ENCODE assay signal across 12 cellular contexts in the genomic region with DNA sequence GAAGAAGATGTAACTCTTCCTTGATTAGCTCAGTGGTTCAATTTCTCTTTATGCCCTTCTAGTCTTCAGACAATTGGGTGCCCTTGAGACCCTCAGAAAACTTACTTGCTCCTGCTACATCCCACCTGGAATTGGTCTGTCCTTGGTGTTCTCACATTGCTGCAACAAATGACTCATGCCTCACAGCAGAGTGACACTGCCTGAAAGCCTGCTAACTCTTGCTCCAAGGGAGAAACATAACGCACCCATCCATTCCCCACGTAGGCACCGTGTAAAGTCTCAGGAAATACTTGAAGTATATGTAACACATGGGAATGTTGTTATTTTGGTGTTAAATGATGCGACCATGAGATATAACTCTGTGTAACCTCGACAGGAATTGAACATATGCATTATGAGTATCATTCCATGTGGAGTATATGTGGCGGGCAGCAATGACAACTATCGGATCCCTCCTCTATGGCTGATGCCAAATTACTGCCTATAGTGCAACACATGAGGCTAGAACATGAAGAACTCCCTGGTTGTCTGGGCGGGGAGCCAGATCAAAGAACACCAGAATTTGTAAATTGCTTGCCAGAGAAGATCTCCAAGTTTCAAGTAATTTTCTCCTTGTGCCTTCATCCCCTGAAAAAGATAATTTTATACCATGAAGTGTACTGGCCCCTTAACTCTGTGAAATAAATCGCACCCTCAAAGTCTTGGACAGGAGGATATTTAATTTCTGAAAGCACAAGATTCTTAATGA.
DNase-seq lines count a peak whose midpoint lies in the region; ATAC-seq and TF ChIP-seq lines count a peak whose summit lies in the region.
"Had no signal": no experiment of that assay in that cellular context is flagged by ENCODE, and none has a peak within 500 bp of the region (broad histone marks: within the 10 kb centered on the region; RNA-seq: fewer than 3 reads in every experiment).

No MANE protein-coding gene starts in this region.

- H3K27me3 ChIP-seq in WERI-Rb-1 (ENCODE audit: insufficient read depth, low read depth, severe bottlenecking) (no peaks in the 10 kb centered on the region), right lobe of liver (peaks cover 0 to 4% of the 10 kb centered on the region in 2 donors)
- H3K27me3 ChIP-seq: SJCRH30 had no signal

- CTCF ChIA-PET in HEK293 (lab: Yijun Ruan, JAX) = interaction anchor here (0.7 to 2.2 kb wide), 8 partner anchors 9 to 81 kb away, joined by 3 to 6 read pairs (median 4); no protein-coding TSS in a partner anchor

- H3K27ac ChIP-seq in HEK293 (ENCODE audit: extremely low read depth, low read depth, low read length) (no peak overlapping the region; the same call in 1 of the 2 replicates), WERI-Rb-1 (peak overlapping the region; percentile 90), right lobe of liver (no peak overlapping the region)
- H3K27ac ChIP-seq: SJCRH30 had no signal

- TF ChIP-seq CTCF in AG09309 (IDR thresholded peaks at IDR 0.05; ENCODE audit: control insufficient read depth, insufficient read depth, low read depth, low read length, missing control alignments) (no peak), HEK293 (tag by site-specific recombination; IDR thresholded peaks at IDR 0.05) (no peak), WERI-Rb-1 (IDR thresholded peaks at IDR 0.05; ENCODE audit: low read depth, low read length) (no peak), right lobe of liver (IDR thresholded peaks at IDR 0.05) (no peak)

- no peak for ATAC-seq in right lobe of liver
- ATAC-seq in GM18498 (IDR thresholded peaks at IDR 0.05; ENCODE audit: unreplicated experiment) = no peak
- no peak for ATAC-seq in HG02840 (IDR thresholded peaks at IDR 0.05; ENCODE audit: low FRiP score, unreplicated experiment)
- no peak for ATAC-seq in HG03521 (IDR thresholded peaks at IDR 0.05; ENCODE audit: unreplicated experiment)
- no peak for ATAC-seq in HG03159 (IDR thresholded peaks at IDR 0.05; ENCODE audit: unreplicated experiment)

- POLR2A ChIA-PET in HEK293 (lab: Yijun Ruan, JAX) = interaction anchor here (0.6 to 1.0 kb wide), 2 partner anchors 26 to 39 kb away, joined by 4 read pairs; no protein-coding TSS in a partner anchor

- WGBS in right lobe of liver (ENCODE audit: insufficient coverage, low coverage, low lambda C conversion rate, missing lambda C conversion rate) = 30% methylated on average over 9 of the region's 9 CpGs

- peak overlapping the region; percentile 53 for H3K4me3 ChIP-seq in AG09309 (ENCODE audit: control insufficient read depth, low read depth, low read length)
- H3K4me3 ChIP-seq in HEK293 (ENCODE audit: low read depth, low read length) = peak overlapping the region; percentile 14; the same call in 1 of the 2 replicates
- H3K4me3 ChIP-seq in WERI-Rb-1 (ENCODE audit: low read depth, low read length) = peak overlapping the region; percentile 45
- peak overlapping the region; percentile 8 to 46 (median 38) for H3K4me3 ChIP-seq in right lobe of liver
- H3K4me3 ChIP-seq: SJCRH30 had no signal

- no peak for TF ChIP-seq POLR2A in right lobe of liver (IDR thresholded peaks at IDR 0.05)

- H3K36me3 ChIP-seq in HEK293 (ENCODE audit: control insufficient read depth in 2 of 2, insufficient read depth in 1 of 2, low read length in 2 of 2) = peaks cover 11 to 48% of the 10 kb centered on the region in 2 experiments
- peaks cover 8% of the 10 kb centered on the region for H3K36me3 ChIP-seq in WERI-Rb-1
- no peaks in the 10 kb centered on the region for H3K36me3 ChIP-seq in right lobe of liver

- no peaks in the 10 kb centered on the region; the same call in 1 of the 2 replicates for H3K9me3 ChIP-seq in HEK293 (ENCODE audit: control insufficient read depth, insufficient read depth, low read depth, low read length)
- H3K9me3 ChIP-seq in WERI-Rb-1 (ENCODE audit: severe bottlenecking) = no peaks in the 10 kb centered on the region
- no peaks in the 10 kb centered on the region for H3K9me3 ChIP-seq in right lobe of liver
- H3K9me3 ChIP-seq: SJCRH30 had no signal

- no peak for DNase-seq in AG09309 (ENCODE audit: low read depth)
- no peak for DNase-seq in WERI-Rb-1
- DNase-seq in right lobe of liver = no peak
- DNase-seq: activated CD4-positive, CD25-positive, alpha-beta regulatory T cell; HCEC 1CT; NCI-H524; SJCRH30 had no signal

- intact Hi-C loops in right lobe of liver (cut with DNase I) = no loop called here

- H3K4me1 ChIP-seq in HEK293 (ENCODE audit: control insufficient read depth, insufficient read depth, low read length) (no peaks in the 10 kb centered on the region), right lobe of liver (no peaks in the 10 kb centered on the region)
- H3K4me1 ChIP-seq: SJCRH30 had no signal

TF ChIP-seq in HEK293, 187 proteins besides CTCF, POLR2A, EP300 and RAD21:
- TF ChIP-seq ZNF391 (tag by site-specific recombination; IDR thresholded peaks at IDR 0.05; ENCODE audit: borderline replicate concordance, low read depth) (no peak), ZNF600 (tag by site-specific recombination; IDR thresholded peaks at IDR 0.05) (peak; percentile 74), MEIS1 (CRISPR knock-in tag; IDR thresholded peaks at IDR 0.05; ENCODE audit: borderline replicate concordance) (0 out of 2 replicates have a peak, but pooled peaks have one; percentile 55), ZNF776 (tag by site-specific recombination; IDR thresholded peaks at IDR 0.05; ENCODE audit: borderline replicate concordance) (no peak), ZEB2 (tag by site-specific recombination; IDR thresholded peaks at IDR 0.05) (0 out of 2 replicates have a peak, but pooled peaks have one; percentile 9), ZNF654 (tag by site-specific recombination; IDR thresholded peaks at IDR 0.05; ENCODE audit: low read depth) (no peak), HOXD13 (CRISPR knock-in tag; IDR thresholded peaks at IDR 0.05; ENCODE audit: borderline replicate concordance) (no peak), ZNF510 (tag by site-specific recombination; IDR thresholded peaks at IDR 0.05; ENCODE audit: insufficient replicate concordance) (peak; percentile 34)
